In genomic region chr21:44957047-44957831, GRCh38 we compare ENCODE assay signal across 1 cellular context.
TF ChIP-seq lines count a peak whose summit lies in the region.

No MANE protein-coding gene starts in this region.

TF ChIP-seq in H1, 55 proteins besides CTCF, POLR2A, EP300 and RAD21:
- TF ChIP-seq CHD7 (IDR thresholded peaks at IDR 0.05; ENCODE audit: insufficient replicate concordance, low read length) (no peak), KDM4A (IDR thresholded peaks at IDR 0.05; ENCODE audit: low read depth, low read length, severe bottlenecking) (no peak), GABPA (IDR thresholded peaks at IDR 0.05; ENCODE audit: borderline replicate concordance, insufficient read depth, low read length) (no peak), SAP30 (IDR thresholded peaks at IDR 0.05; ENCODE audit: insufficient read depth, insufficient replicate concordance, low read length) (no peak), KDM5A (IDR thresholded peaks at IDR 0.05; ENCODE audit: low read length) (no peak), SIN3A (conservative IDR thresholded peaks at IDR 0.05 in 1 of 2, IDR thresholded peaks at IDR 0.05 in 1 of 2; ENCODE audit: low read depth in 1 of 2, low read length in 2 of 2) (no peak), BACH1 (IDR thresholded peaks at IDR 0.05; ENCODE audit: low read length) (no peak), TAF7 (optimal IDR thresholded peaks at IDR 0.05; ENCODE audit: borderline replicate concordance, low read depth, low read length) (no peak), NANOG (IDR thresholded peaks at IDR 0.05; ENCODE audit: insufficient read depth, low read depth, low read length, poor library complexity, severe bottlenecking) (no peak), CHD2 (IDR thresholded peaks at IDR 0.05; ENCODE audit: low read length) (no peak)
- TF ChIP-seq, protein P1, sequence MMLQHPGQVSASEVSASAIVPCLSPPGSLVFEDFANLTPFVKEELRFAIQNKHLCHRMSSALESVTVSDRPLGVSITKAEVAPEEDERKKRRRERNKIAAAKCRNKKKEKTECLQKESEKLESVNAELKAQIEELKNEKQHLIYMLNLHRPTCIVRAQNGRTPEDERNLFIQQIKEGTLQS (IDR thresholded peaks at IDR 0.05; ENCODE audit: insufficient read depth, low read depth, low read length), result no peak
- TF ChIP-seq, protein P2, sequence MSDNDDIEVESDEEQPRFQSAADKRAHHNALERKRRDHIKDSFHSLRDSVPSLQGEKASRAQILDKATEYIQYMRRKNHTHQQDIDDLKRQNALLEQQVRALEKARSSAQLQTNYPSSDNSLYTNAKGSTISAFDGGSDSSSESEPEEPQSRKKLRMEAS (IDR thresholded peaks at IDR 0.05), result no peak
